In the genomic region with DNA sequence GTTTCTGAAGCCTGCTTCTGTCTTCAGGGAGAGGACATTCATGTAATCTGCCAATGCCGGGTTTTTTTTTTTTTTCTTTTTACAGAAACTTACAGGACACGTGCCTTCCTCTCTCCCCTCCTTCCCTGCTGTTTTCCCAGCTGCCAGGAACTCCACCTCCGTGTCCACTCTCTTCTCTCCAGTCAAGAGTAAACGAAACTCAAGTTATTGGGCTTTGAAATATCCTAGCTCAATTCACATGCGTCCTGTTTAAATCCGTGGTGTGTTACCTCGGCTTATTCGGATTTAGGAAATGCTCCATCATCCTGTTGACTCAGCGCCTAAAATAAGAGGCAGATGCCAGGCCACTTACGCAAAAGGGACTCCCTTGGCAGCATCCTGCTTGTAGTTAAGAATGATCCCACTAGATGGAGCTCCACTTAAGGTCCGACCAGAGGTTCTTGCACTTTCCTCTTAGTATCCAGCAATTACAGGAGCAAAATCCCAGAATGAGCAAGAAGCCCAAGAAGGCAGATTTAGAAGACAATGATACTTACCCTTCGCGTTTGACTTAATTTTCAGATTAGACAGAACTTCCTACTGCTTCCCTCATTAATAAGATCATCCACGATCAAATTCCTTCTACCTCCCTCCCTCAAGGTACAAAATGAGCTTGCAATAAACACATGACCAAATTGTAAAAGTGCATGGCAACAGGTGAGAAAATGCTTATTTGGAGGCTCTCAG, we compare ENCODE assay signal across 1 cellular context.
TF ChIP-seq lines count a peak whose summit lies in the region.

No MANE protein-coding gene starts in this region.

TF ChIP-seq in SK-N-SH, 30 proteins besides CTCF, POLR2A, EP300 and RAD21 (continued from another document):
- no peak; the same call in 1 of the 2 replicates for TF ChIP-seq TEAD4 (IDR thresholded peaks at IDR 0.05; ENCODE audit: borderline replicate concordance, insufficient read depth)
- TF ChIP-seq, protein P1, sequence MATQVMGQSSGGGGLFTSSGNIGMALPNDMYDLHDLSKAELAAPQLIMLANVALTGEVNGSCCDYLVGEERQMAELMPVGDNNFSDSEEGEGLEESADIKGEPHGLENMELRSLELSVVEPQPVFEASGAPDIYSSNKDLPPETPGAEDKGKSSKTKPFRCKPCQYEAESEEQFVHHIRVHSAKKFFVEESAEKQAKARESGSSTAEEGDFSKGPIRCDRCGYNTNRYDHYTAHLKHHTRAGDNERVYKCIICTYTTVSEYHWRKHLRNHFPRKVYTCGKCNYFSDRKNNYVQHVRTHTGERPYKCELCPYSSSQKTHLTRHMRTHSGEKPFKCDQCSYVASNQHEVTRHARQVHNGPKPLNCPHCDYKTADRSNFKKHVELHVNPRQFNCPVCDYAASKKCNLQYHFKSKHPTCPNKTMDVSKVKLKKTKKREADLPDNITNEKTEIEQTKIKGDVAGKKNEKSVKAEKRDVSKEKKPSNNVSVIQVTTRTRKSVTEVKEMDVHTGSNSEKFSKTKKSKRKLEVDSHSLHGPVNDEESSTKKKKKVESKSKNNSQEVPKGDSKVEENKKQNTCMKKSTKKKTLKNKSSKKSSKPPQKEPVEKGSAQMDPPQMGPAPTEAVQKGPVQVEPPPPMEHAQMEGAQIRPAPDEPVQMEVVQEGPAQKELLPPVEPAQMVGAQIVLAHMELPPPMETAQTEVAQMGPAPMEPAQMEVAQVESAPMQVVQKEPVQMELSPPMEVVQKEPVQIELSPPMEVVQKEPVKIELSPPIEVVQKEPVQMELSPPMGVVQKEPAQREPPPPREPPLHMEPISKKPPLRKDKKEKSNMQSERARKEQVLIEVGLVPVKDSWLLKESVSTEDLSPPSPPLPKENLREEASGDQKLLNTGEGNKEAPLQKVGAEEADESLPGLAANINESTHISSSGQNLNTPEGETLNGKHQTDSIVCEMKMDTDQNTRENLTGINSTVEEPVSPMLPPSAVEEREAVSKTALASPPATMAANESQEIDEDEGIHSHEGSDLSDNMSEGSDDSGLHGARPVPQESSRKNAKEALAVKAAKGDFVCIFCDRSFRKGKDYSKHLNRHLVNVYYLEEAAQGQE (IDR thresholded peaks at IDR 0.05; ENCODE audit: low read depth, low read length) = no peak
- no peak for TF ChIP-seq FOXM1 (IDR thresholded peaks at IDR 0.05; ENCODE audit: low read depth)
- TF ChIP-seq MXI1 (IDR thresholded peaks at IDR 0.05; ENCODE audit: low read depth, low read length) = peak; percentile 41; the same call in 1 of the 2 replicates
- no peak for TF ChIP-seq RXRA (IDR thresholded peaks at IDR 0.05; ENCODE audit: borderline replicate concordance, low read depth)
- peak; percentile 84 for TF ChIP-seq TCF12 (IDR thresholded peaks at IDR 0.05)
- no peak for TF ChIP-seq ELF1 (IDR thresholded peaks at IDR 0.05)
- TF ChIP-seq YY1 (IDR thresholded peaks at IDR 0.05; ENCODE audit: low read depth) = no peak
- no peak for TF ChIP-seq GABPA (IDR thresholded peaks at IDR 0.05; ENCODE audit: low read depth)
- TF ChIP-seq RFX5 (IDR thresholded peaks at IDR 0.05; ENCODE audit: low read length) = no peak
- no peak for TF ChIP-seq SIN3A (IDR thresholded peaks at IDR 0.05; ENCODE audit: borderline replicate concordance, low read depth, low read length)
- TF ChIP-seq, protein P2, sequence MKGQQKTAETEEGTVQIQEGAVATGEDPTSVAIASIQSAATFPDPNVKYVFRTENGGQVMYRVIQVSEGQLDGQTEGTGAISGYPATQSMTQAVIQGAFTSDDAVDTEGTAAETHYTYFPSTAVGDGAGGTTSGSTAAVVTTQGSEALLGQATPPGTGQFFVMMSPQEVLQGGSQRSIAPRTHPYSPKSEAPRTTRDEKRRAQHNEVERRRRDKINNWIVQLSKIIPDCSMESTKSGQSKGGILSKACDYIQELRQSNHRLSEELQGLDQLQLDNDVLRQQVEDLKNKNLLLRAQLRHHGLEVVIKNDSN (IDR thresholded peaks at IDR 0.05; ENCODE audit: borderline replicate concordance, low read depth) = peak; percentile 36; the same call in 1 of the 2 replicates
- TF ChIP-seq TAF1 (IDR thresholded peaks at IDR 0.05; ENCODE audit: borderline replicate concordance, low read depth, low read length) = no peak
- peak; percentile 52; the same call in 1 of the 2 replicates for TF ChIP-seq MAX (IDR thresholded peaks at IDR 0.05; ENCODE audit: low read depth)
- TF ChIP-seq JUND (IDR thresholded peaks at IDR 0.05) = peak; percentile 65
- peak; percentile 68 for TF ChIP-seq PBX3 (IDR thresholded peaks at IDR 0.05)
- no peak for TF ChIP-seq GATA2 (CRISPR knock-in tag; IDR thresholded peaks at IDR 0.05)
- no peak for TF ChIP-seq USF2 (IDR thresholded peaks at IDR 0.05; ENCODE audit: borderline replicate concordance, low read depth, low read length)
- TF ChIP-seq CHD2 (IDR thresholded peaks at IDR 0.05; ENCODE audit: low read length, partially characterized antibody) = no peak
